Comparison of ENCODE assay signal across 1 cellular context in the genomic region with DNA sequence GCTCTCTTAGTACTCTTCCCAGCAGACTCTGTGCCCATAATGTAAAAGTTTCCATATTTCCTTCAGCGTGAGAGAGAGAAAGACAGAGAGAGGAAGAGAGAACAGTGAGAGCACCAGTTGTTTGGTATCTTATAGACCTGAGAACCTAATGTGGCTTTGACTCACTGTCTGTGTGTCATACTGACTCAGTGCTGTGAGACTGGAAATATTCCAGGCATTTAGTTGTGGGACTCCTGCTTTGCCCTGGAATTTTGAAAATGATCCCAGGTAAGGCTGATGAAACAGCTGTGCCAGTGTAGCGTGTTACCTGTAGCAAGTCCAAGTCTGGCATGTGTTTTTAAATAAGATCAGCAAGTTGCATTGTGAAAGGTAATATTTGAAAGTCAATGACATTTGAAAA.
TF ChIP-seq lines count a peak whose summit lies in the region.

No MANE protein-coding gene starts in this region.

TF ChIP-seq in GM12878, 131 proteins besides CTCF, POLR2A, EP300 and RAD21 (continued from another document):
- TF ChIP-seq ATF2 (IDR thresholded peaks at IDR 0.05; ENCODE audit: low read length) (no peak), BCL3 (IDR thresholded peaks at IDR 0.05; ENCODE audit: borderline replicate concordance, insufficient read depth, low read depth, low read length, poor library complexity, severe bottlenecking) (no peak), TCF3 (IDR thresholded peaks at IDR 0.05; ENCODE audit: borderline replicate concordance, insufficient read depth, low read depth, low read length) (no peak)
- TF ChIP-seq, protein P1, sequence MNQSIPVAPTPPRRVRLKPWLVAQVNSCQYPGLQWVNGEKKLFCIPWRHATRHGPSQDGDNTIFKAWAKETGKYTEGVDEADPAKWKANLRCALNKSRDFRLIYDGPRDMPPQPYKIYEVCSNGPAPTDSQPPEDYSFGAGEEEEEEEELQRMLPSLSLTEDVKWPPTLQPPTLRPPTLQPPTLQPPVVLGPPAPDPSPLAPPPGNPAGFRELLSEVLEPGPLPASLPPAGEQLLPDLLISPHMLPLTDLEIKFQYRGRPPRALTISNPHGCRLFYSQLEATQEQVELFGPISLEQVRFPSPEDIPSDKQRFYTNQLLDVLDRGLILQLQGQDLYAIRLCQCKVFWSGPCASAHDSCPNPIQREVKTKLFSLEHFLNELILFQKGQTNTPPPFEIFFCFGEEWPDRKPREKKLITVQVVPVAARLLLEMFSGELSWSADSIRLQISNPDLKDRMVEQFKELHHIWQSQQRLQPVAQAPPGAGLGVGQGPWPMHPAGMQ (IDR thresholded peaks at IDR 0.05; ENCODE audit: borderline replicate concordance): no peak
